In genomic region chr11:11538277-11538960, GRCh38 we compare ENCODE assay signal across 14 cellular contexts.
DNase-seq lines count a peak whose midpoint lies in the region; ATAC-seq and TF ChIP-seq lines count a peak whose summit lies in the region.
"Had no signal": no experiment of that assay in that cellular context is flagged by ENCODE, and none has a peak within 500 bp of the region (broad histone marks: within the 10 kb centered on the region; RNA-seq: fewer than 3 reads in every experiment).

No MANE protein-coding gene starts in this region.

- H3K27ac ChIP-seq in Panc1 (ENCODE audit: low read length) (no peak overlapping the region), heart left ventricle (peak overlapping the region; percentile 69 to 91 (median 84)), psoas muscle (peak overlapping the region; percentile 19)
- H3K27ac ChIP-seq: breast epithelium had no signal

- TF ChIP-seq CTCF in BE2C (IDR thresholded peaks at IDR 0.05; ENCODE audit: low read depth, low read length): no peak
- TF ChIP-seq CTCF in Panc1 (IDR thresholded peaks at IDR 0.05): no peak
- TF ChIP-seq CTCF in heart left ventricle (IDR thresholded peaks at IDR 0.05): no peak
- TF ChIP-seq CTCF in psoas muscle (IDR thresholded peaks at IDR 0.05): no peak

- DNase-seq in BE2C (peak; percentile 71), Panc1 (ENCODE audit: low read depth, low spot score) (no peak), heart left ventricle (peak; percentile 80 to 89 (median 84)), psoas muscle (peak in 1 of 2 donors; percentile 32), cortex of kidney (lab: John Stamatoyannopoulos, UW) (no peak), SIG-M5 treated with dmso at 0.1 percent for 504 hours (lab: John Stamatoyannopoulos, UW; ENCODE audit: unreplicated experiment) (no peak), SHP77 treated with DMSO at 0.1 percent for 48 hours (lab: John Stamatoyannopoulos, UW) (no peak)
- DNase-seq: activated gamma-delta T cell; naive thymus-derived CD4-positive, alpha-beta T cell; NCI-H1930; stimulated activated naive CD4-positive, alpha-beta T cell treated with Interleukin-2 at 50 U/mL for 16 hours had no signal

- no peak for TF ChIP-seq POLR2A in heart left ventricle (IDR thresholded peaks at IDR 0.05)

- BruUV-seq in Panc1 (replicated peaks; lab: Mats Ljungman, UMichigan): no TSS peak

- ATAC-seq in Panc1 (peak; percentile 20; the same call in 1 of the 2 replicates), heart left ventricle (peak; percentile 79 to 82 (median 80)), psoas muscle (peak in 3 of 4 donors; percentile 15 to 60 (median 50)), GM19035 (IDR thresholded peaks at IDR 0.05; ENCODE audit: unreplicated experiment) (no peak)
- ATAC-seq: HCT116; naive thymus-derived CD4-positive, alpha-beta T cell had no signal

- H3K4me1 ChIP-seq in BE2C (peaks cover 11% of the 10 kb centered on the region), Panc1 (ENCODE audit: control insufficient read depth, insufficient read depth, low read length) (no peaks in the 10 kb centered on the region), heart left ventricle (peaks cover 29 to 90% (median 66%) of the 10 kb centered on the region in 12 donors), psoas muscle (peaks cover 34% of the 10 kb centered on the region)
- H3K4me1 ChIP-seq: breast epithelium had no signal

- no peak overlapping the region for H3K4me3 ChIP-seq in BE2C (ENCODE audit: low read depth, low read length)
- no peak overlapping the region for H3K4me3 ChIP-seq in Panc1 (ENCODE audit: low read depth in 2 of 2, low read length in 2 of 2)
- H3K4me3 ChIP-seq in heart left ventricle: no peak overlapping the region
- no peak overlapping the region for H3K4me3 ChIP-seq in psoas muscle
- H3K4me3 ChIP-seq: breast epithelium had no signal

- WGBS in heart left ventricle, 4 donors: 18 to 30% (median 27%) methylated on average over 4 to 12 of the region's 12 CpGs
- 37 to 52% (median 37%) methylated on average over 12 of the region's 12 CpGs for WGBS in psoas muscle, 3 donors

- POLR2A ChIA-PET in Panc1 (lab: Charles Lee): no interaction called here

- in situ Hi-C loops in Panc1 (cut with HindIII; ENCODE audit: low pct_unique_long_range_greater_than_20kb, low sequenced_read_pairs): no loop called here

- H3K9me3 ChIP-seq in BE2C (no peaks in the 10 kb centered on the region), Panc1 (ENCODE audit: control insufficient read depth, insufficient read depth, low read depth, low read length) (no peaks in the 10 kb centered on the region), heart left ventricle (no peaks in the 10 kb centered on the region), psoas muscle (no peaks in the 10 kb centered on the region)
- H3K9me3 ChIP-seq: breast epithelium had no signal

- no peaks in the 10 kb centered on the region for H3K36me3 ChIP-seq in BE2C
- no peaks in the 10 kb centered on the region for H3K36me3 ChIP-seq in Panc1 (ENCODE audit: control insufficient read depth, insufficient read depth, low read length)
- no peaks in the 10 kb centered on the region for H3K36me3 ChIP-seq in heart left ventricle
- H3K36me3 ChIP-seq in psoas muscle (ENCODE audit: insufficient read depth in 1 of 2, low read depth in 1 of 2): no peaks in the 10 kb centered on the region
- H3K36me3 ChIP-seq: breast epithelium had no signal

- CTCF ChIA-PET in Panc1 (lab: Charles Lee): no interaction called here

- H3K27me3 ChIP-seq in BE2C (no peaks in the 10 kb centered on the region; the same call in 1 of the 2 replicates), Panc1 (ENCODE audit: control insufficient read depth, insufficient read depth, low read length) (no peaks in the 10 kb centered on the region; the same call in 1 of the 2 replicates), heart left ventricle (no peaks in the 10 kb centered on the region), psoas muscle (ENCODE audit: insufficient read depth in 3 of 3, low read length in 2 of 3) (no peaks in the 10 kb centered on the region)
- H3K27me3 ChIP-seq: breast epithelium had no signal

- intact Hi-C loops in Panc1 (cut with micrococcal nuclease; ENCODE audit: unreplicated experiment) (no loop called here), heart left ventricle (cut with DNase I) (loop anchor here in 9 of 10 donors (5.0 to 10.0 kb wide), 8 partner anchors 34 to 134 kb away; partner anchors contain the start of gene GALNT18 (in 4 of the 9)), psoas muscle (cut with DNase I) (loop anchor here in 1 of 2 donors (10.0 kb wide), 1 partner anchor 76 kb away; no protein-coding TSS in a partner anchor)

Comparison
In these comparisons a context has a peak if more than half of its experiments do, and no peak if none do; other contexts are left out.
1. DNase-seq: peak in BE2C (single experiment) and heart left ventricle (5 of 5); none in Panc1 (single experiment), cortex of kidney (single experiment), SIG-M5 treated with dmso at 0.1 percent for 504 hours (single experiment) and SHP77 treated with DMSO at 0.1 percent for 48 hours (single experiment).